ENCODE assay signal across 23 cellular contexts in the genomic region with DNA sequence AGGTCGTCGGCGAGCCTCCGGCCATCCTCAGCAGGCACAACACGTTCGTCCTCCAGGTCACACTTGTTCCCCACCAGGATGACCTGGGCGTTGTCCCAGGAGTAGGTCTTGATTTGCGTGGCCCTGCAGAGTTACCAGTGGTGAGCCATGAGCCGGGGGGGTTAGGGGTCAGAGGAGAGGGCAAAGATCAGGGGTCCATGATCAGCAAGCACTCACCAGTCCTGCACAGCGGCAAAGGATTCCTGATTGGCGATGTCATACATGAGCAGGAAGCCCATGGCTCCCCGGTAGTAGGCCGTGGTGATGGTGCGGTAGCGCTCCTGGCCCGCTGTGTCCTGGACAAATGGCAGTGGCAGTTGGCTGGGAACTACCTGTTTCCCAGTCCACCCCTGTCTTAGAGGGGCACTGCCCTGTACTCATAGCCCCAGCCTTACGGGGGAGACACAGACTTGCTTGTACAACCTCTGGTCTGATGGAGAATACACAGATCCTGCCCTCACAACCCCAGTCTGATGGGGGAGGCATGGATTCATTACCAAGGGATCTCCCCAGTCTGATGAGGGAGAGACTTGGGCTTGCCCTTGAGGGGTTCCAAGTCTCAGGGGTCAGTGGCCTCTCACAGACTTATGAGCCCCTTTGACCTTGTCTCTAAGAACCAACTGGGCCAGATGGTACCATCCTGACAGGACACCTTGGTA. TPM values are rescaled to one million over a fixed set of nuclear protein-coding genes. Genes with fewer than 3 reads are reported as not detected.
DNase-seq lines count a peak whose midpoint lies in the region; FAIRE-seq and TF ChIP-seq lines count a peak whose summit lies in the region.
"Had no signal": no experiment of that assay in that cellular context is flagged by ENCODE, and none has a peak within 500 bp of the region (broad histone marks: within the 10 kb centered on the region; RNA-seq: fewer than 3 reads in every experiment).

No MANE protein-coding gene starts in this region.

- H3K36me3 ChIP-seq in neuronal stem cell (replicated peaks in 1 of 2; ENCODE audit: control insufficient read depth in 2 of 2, insufficient read depth in 2 of 2, low read length in 2 of 2) (peaks cover 2 to 18% of the 10 kb centered on the region in 2 donors), mesenchymal stem cell (ENCODE audit: control insufficient read depth in 1 of 2, insufficient read depth in 2 of 2, low read depth in 1 of 2, low read length in 2 of 2) (peaks cover 10 to 33% of the 10 kb centered on the region in 2 experiments)

- peak overlapping the region; percentile 44 for H3K14ac ChIP-seq in neuronal stem cell (ENCODE audit: low read length)
- no peak overlapping the region for H3K14ac ChIP-seq in mesenchymal stem cell (ENCODE audit: low read length in 2 of 2)

- H3K4me1 ChIP-seq in neuronal stem cell (ENCODE audit: control insufficient read depth in 2 of 2, insufficient read depth in 1 of 2, low read depth in 1 of 2, low read length in 2 of 2) (peaks cover 2 to 6% of the 10 kb centered on the region in 2 donors), mesenchymal stem cell (ENCODE audit: control insufficient read depth, insufficient read depth, low read depth, low read length) (peaks cover 17% of the 10 kb centered on the region)
- H3K4me1 ChIP-seq: BE2C had no signal

- H3K4me3 ChIP-seq in neuronal stem cell (ENCODE audit: low read length in 2 of 2) = no peak overlapping the region
- H3K4me3 ChIP-seq in mesenchymal stem cell (ENCODE audit: insufficient read depth in 1 of 2, low read depth in 1 of 2, low read length in 2 of 2) = no peak overlapping the region
- H3K4me3 ChIP-seq: HAP-1 had no signal

- peaks cover 0 to 7% (median 0%) of the 10 kb centered on the region in 3 experiments for H3K27me3 ChIP-seq in neuronal stem cell (ENCODE audit: control insufficient read depth in 3 of 3, insufficient read depth in 3 of 3, low read depth in 1 of 3, low read length in 3 of 3)
- no peaks in the 10 kb centered on the region for H3K27me3 ChIP-seq in mesenchymal stem cell (ENCODE audit: control insufficient read depth in 1 of 2, insufficient read depth in 1 of 2, low read length in 2 of 2)
- H3K27me3 ChIP-seq: BE2C had no signal

- H3K36me3 Mint-ChIP-seq in CD14-positive monocyte = peaks cover 52 to 74% of the 10 kb centered on the region in 2 donors
- H3K36me3 Mint-ChIP-seq in endothelial cell (ENCODE audit: low read depth, unreplicated experiment) = peaks cover 30% of the 10 kb centered on the region

- intact Hi-C loops in CD14-positive monocyte (cut with micrococcal nuclease) = loop anchor here (5.0 kb wide), 2 partner anchors 37 to 38 kb away; a partner anchor contains a TSS

- H3K4me3 Mint-ChIP-seq in CD14-positive monocyte (no peak overlapping the region), endothelial cell (ENCODE audit: unreplicated experiment) (peak overlapping the region; percentile 71)
- H3K4me3 Mint-ChIP-seq: CD8-positive, alpha-beta T cell had no signal

- no peak overlapping the region for H3K4ac ChIP-seq in neuronal stem cell (ENCODE audit: low read length)
- H3K4ac ChIP-seq in mesenchymal stem cell (ENCODE audit: low read depth in 1 of 2, low read length in 2 of 2) = no peak overlapping the region

- H2BK120ac ChIP-seq in neuronal stem cell (ENCODE audit: low read depth, low read length) (no peak overlapping the region), mesenchymal stem cell (ENCODE audit: low read depth, low read length) (no peak overlapping the region)

- H2AFZ ChIP-seq in neuronal stem cell (ENCODE audit: low read length) (no peak overlapping the region), mesenchymal stem cell (ENCODE audit: low read depth, low read length) (no peak overlapping the region)

- no peak for TF ChIP-seq CTCF in CD14-positive monocyte (IDR thresholded peaks at IDR 0.05)
- no peak for TF ChIP-seq CTCF in endothelial cell (IDR thresholded peaks at IDR 0.05; ENCODE audit: unreplicated experiment)

- H3K27ac ChIP-seq in neuronal stem cell (replicated peaks; ENCODE audit: low read length) = no peak overlapping the region
- no peak overlapping the region for H3K27ac ChIP-seq in mesenchymal stem cell (ENCODE audit: low read length, poor library complexity, severe bottlenecking)
- H3K27ac ChIP-seq: C4-2B, HL-60 had no signal

- H3K9me3 ChIP-seq in neuronal stem cell (replicated peaks in 1 of 2; ENCODE audit: control insufficient read depth in 2 of 2, insufficient read depth in 1 of 2, low read depth in 1 of 2, low read length in 2 of 2) (no peaks in the 10 kb centered on the region), mesenchymal stem cell (ENCODE audit: control insufficient read depth, low read length) (no peaks in the 10 kb centered on the region)
- H3K9me3 ChIP-seq: BE2C, HAP-1 had no signal

- H3K4me1 Mint-ChIP-seq in CD14-positive monocyte = peaks cover 31% of the 10 kb centered on the region
- no peaks in the 10 kb centered on the region for H3K4me1 Mint-ChIP-seq in endothelial cell (ENCODE audit: unreplicated experiment)

- no peak overlapping the region for H2BK5ac ChIP-seq in neuronal stem cell (ENCODE audit: low read length)
- H2BK5ac ChIP-seq in mesenchymal stem cell (ENCODE audit: low read depth, low read length, poor library complexity, severe bottlenecking) = no peak overlapping the region

- H3K23ac ChIP-seq in neuronal stem cell (ENCODE audit: low read depth, low read length, poor library complexity) (peak overlapping the region; percentile 73), mesenchymal stem cell (ENCODE audit: low read length in 2 of 2) (no peak overlapping the region)

- peaks cover 0 to 6% (median 0%) of the 10 kb centered on the region in 7 donors for H3K9me3 Mint-ChIP-seq in CD14-positive monocyte
- H3K9me3 Mint-ChIP-seq in endothelial cell (ENCODE audit: unreplicated experiment) = no peaks in the 10 kb centered on the region
- H3K9me3 Mint-ChIP-seq: CD8-positive, alpha-beta T cell had no signal

- no peak overlapping the region for H4K8ac ChIP-seq in neuronal stem cell (ENCODE audit: low read depth, low read length)
- no peak overlapping the region for H4K8ac ChIP-seq in mesenchymal stem cell (ENCODE audit: low read length)

- H3K27ac Mint-ChIP-seq in CD14-positive monocyte (peak overlapping the region in 5 of 7 donors; percentile 6 to 81 (median 40)), endothelial cell (ENCODE audit: unreplicated experiment) (no peak overlapping the region)
- H3K27ac Mint-ChIP-seq: CD8-positive, alpha-beta T cell had no signal

- H3K79me1 ChIP-seq in neuronal stem cell (ENCODE audit: low read depth, low read length) = no peaks in the 10 kb centered on the region
- no peaks in the 10 kb centered on the region for H3K79me1 ChIP-seq in mesenchymal stem cell (replicated peaks; ENCODE audit: low read length, poor library complexity, severe bottlenecking)

- H3K9ac ChIP-seq in neuronal stem cell (ENCODE audit: low read depth, low read length, poor library complexity) (no peak overlapping the region), mesenchymal stem cell (ENCODE audit: low read length) (no peak overlapping the region)

- no peak for DNase-seq in CD14-positive monocyte (ENCODE audit: low spot score)
- DNase-seq in HTR-8/SVneo (ENCODE audit: insufficient read length, low spot score) = no peak
- DNase-seq in endothelial cell (ENCODE audit: low spot score) = no peak
- DNase-seq in neuronal stem cell (ENCODE audit: low spot score) = no peak
- DNase-seq in kidney tubule cell (ENCODE audit: low spot score) = no peak
- no peak for DNase-seq in dermis blood vessel endothelial cell
- DNase-seq in mesenchymal stem cell = no peak
- DNase-seq: BE2C; CD8-positive, alpha-beta T cell; COR-L47; DMS153; DMS79 treated with DMSO at 0.1 percent for 48 hours; EL; GDM1; IMR-90 had no signal

- peak; percentile 83 for FAIRE-seq in HTR-8/SVneo (lab: Jason Lieb, UNC)
- FAIRE-seq: A204.1, D721Med, GM12892, GM19239, H1 had no signal

- H2BK15ac ChIP-seq in neuronal stem cell (ENCODE audit: low read length) (peak overlapping the region; percentile 12), mesenchymal stem cell (ENCODE audit: low read depth, poor library complexity, severe bottlenecking) (no peak overlapping the region)

- H3K27me3 Mint-ChIP-seq in CD14-positive monocyte (ENCODE audit: low read depth in 3 of 3) = peaks cover 0 to 2% (median 0%) of the 10 kb centered on the region in 3 donors
- H3K27me3 Mint-ChIP-seq in endothelial cell (ENCODE audit: unreplicated experiment) = peaks cover 4% of the 10 kb centered on the region

- H2BK12ac ChIP-seq in neuronal stem cell (ENCODE audit: low read length) = peak overlapping the region; percentile 16
- no peak overlapping the region for H2BK12ac ChIP-seq in mesenchymal stem cell (ENCODE audit: low read length in 2 of 2)

- WGBS in neuronal stem cell (ENCODE audit: extremely low coverage in 2 of 2, insufficient read length in 2 of 2, insufficient replicate concordance in 1 of 2), 2 donors = no CpG with 5 or more reads among the region's 17 CpGs
- WGBS in mesenchymal stem cell = 93% methylated on average over 16 of the region's 17 CpGs

- H3K18ac ChIP-seq in neuronal stem cell (ENCODE audit: low read length) = peak overlapping the region; percentile 64
- H3K18ac ChIP-seq in mesenchymal stem cell (ENCODE audit: low read depth in 1 of 2, low read length in 2 of 2) = no peak overlapping the region

- H2AK5ac ChIP-seq in neuronal stem cell (ENCODE audit: low read depth, low read length) (no peak overlapping the region), mesenchymal stem cell (ENCODE audit: low read length, severe bottlenecking) (no peak overlapping the region)

- H4K91ac ChIP-seq in neuronal stem cell (ENCODE audit: low read depth, low read length, poor library complexity) = no peak overlapping the region
- no peak overlapping the region for H4K91ac ChIP-seq in mesenchymal stem cell (ENCODE audit: low read length)

- H3K4me2 ChIP-seq in neuronal stem cell (ENCODE audit: insufficient read depth, low read length, poor library complexity, severe bottlenecking) = no peak overlapping the region
- no peak overlapping the region for H3K4me2 ChIP-seq in mesenchymal stem cell (ENCODE audit: low read length, poor library complexity, severe bottlenecking)

RNA-seq across cellular contexts. Expression of a gene that starts 3.9 kb away (rescaled TPM):
- polyA plus RNA-seq in CD14-positive monocyte = 10 to 100 TPM; 52.9 to 60.8 TPM
- total RNA-seq in endothelial cell (ENCODE audit: unreplicated experiment) = 76.0 TPM
- polyA plus RNA-seq in neuronal stem cell (2013, experiment 1 of 2) = 4.3 TPM
- polyA plus RNA-seq in neuronal stem cell (2013, experiment 2 of 2) = 4.7 TPM
- total RNA-seq in dermis blood vessel endothelial cell = 55.6 and 65.0 TPM in 2 replicates
- polyA plus RNA-seq in mesenchymal stem cell (2013, experiment 1 of 2) = 15.2 TPM
- polyA plus RNA-seq in mesenchymal stem cell (2013, experiment 2 of 2) = 15.4 TPM

RNA-seq across cellular contexts. Expression of a gene that starts 10.5 kb away (rescaled TPM):
- polyA plus RNA-seq in CD14-positive monocyte = 100 to 1,000 TPM; 252 to 335 TPM
- 68.9 TPM for total RNA-seq in endothelial cell (ENCODE audit: unreplicated experiment)
- 57.4 TPM for polyA plus RNA-seq in neuronal stem cell (2013, experiment 1 of 2)
- 54.0 TPM for polyA plus RNA-seq in neuronal stem cell (2013, experiment 2 of 2)
- 105 and 267 TPM in 2 replicates for total RNA-seq in dermis blood vessel endothelial cell
- polyA plus RNA-seq in mesenchymal stem cell (2013, experiment 1 of 2) = 109 TPM
- polyA plus RNA-seq in mesenchymal stem cell (2013, experiment 2 of 2) = 119 TPM

RNA-seq across cellular contexts. Expression of a gene that starts 10.7 kb away (rescaled TPM):
- polyA plus RNA-seq in CD14-positive monocyte = 10 to 100 TPM; 37.1 to 38.3 TPM
- total RNA-seq in endothelial cell (ENCODE audit: unreplicated experiment) = 22.3 TPM
- 5.4 TPM for polyA plus RNA-seq in neuronal stem cell (2013, experiment 1 of 2)
- polyA plus RNA-seq in neuronal stem cell (2013, experiment 2 of 2) = 4.5 TPM
- 7.8 and 10.4 TPM in 2 replicates for total RNA-seq in dermis blood vessel endothelial cell
- 22.5 TPM for polyA plus RNA-seq in mesenchymal stem cell (2013, experiment 1 of 2)
- polyA plus RNA-seq in mesenchymal stem cell (2013, experiment 2 of 2) = 20.6 TPM

RNA-seq across cellular contexts. Expression of a gene that starts 19.6 kb away (rescaled TPM):
- 10 to 100 TPM; 35.0 to 45.5 TPM for polyA plus RNA-seq in CD14-positive monocyte
- total RNA-seq in endothelial cell (ENCODE audit: unreplicated experiment) = 13.7 TPM
- polyA plus RNA-seq in neuronal stem cell (2013, experiment 1 of 2) = 7.4 TPM
- polyA plus RNA-seq in neuronal stem cell (2013, experiment 2 of 2) = 8.0 TPM
- 8.7 and 14.1 TPM in 2 replicates for total RNA-seq in dermis blood vessel endothelial cell
- polyA plus RNA-seq in mesenchymal stem cell (2013, experiment 1 of 2) = 51.5 TPM
- 51.8 TPM for polyA plus RNA-seq in mesenchymal stem cell (2013, experiment 2 of 2)

RNA-seq across cellular contexts. Expression of a gene that starts 38.9 kb away (rescaled TPM):
- polyA plus RNA-seq in CD14-positive monocyte = 10 to 100 TPM in 1 of 2 donors, 1 to 10 TPM in 1; 8.7 to 11.5 TPM
- total RNA-seq in endothelial cell (ENCODE audit: unreplicated experiment) = 3.3 TPM
- 3.0 TPM for polyA plus RNA-seq in neuronal stem cell (2013, experiment 1 of 2)
- 2.9 TPM for polyA plus RNA-seq in neuronal stem cell (2013, experiment 2 of 2)
- total RNA-seq in dermis blood vessel endothelial cell = 0.79 and 0.85 TPM in 2 replicates
- polyA plus RNA-seq in mesenchymal stem cell (2013, experiment 1 of 2) = 3.4 TPM
- polyA plus RNA-seq in mesenchymal stem cell (2013, experiment 2 of 2) = 3.8 TPM
